ENCODE assay signal across 29 cellular contexts in genomic region chr17:39696731-39697130, GRCh38. TPM values are rescaled to one million over a fixed set of nuclear protein-coding genes. Genes with fewer than 3 reads are reported as not detected.
"Had no signal": no experiment of that assay in that cellular context is flagged by ENCODE, and none has a peak within 500 bp of the region (broad histone marks: within the 10 kb centered on the region; RNA-seq: fewer than 3 reads in every experiment).

No MANE protein-coding gene starts in this region.

- H3K27me3 ChIP-seq: right atrium auricular region, testis, upper lobe of left lung had no signal

- H3K9ac ChIP-seq: parathyroid adenoma had no signal

- H3K4me3 ChIP-seq: esophagus squamous epithelium, heart right ventricle, right atrium auricular region, testis, upper lobe of left lung had no signal

- ATAC-seq: heart right ventricle, left cardiac atrium, left ventricle myocardium superior had no signal

- H3K36me3 ChIP-seq: esophagus squamous epithelium, heart right ventricle, right atrium auricular region, upper lobe of left lung had no signal

- FAIRE-seq: colon, endometrium, islet of Langerhans had no signal

- H3K9me3 Mint-ChIP-seq: activated B cell treated with CpG ODN at 0.5 μM for 24 hours, nephron progenitor cell had no signal

- DNase-seq: activated B cell treated with CpG ODN at 0.5 μM for 24 hours; activated CD4-positive, alpha-beta T cell treated with anti-CD3 and anti-CD28 coated beads, Interleukin-2, amount 50 U/mL, for 4 hours; activated effector memory CD4-positive, alpha-beta T cell treated with Interleukin-2 at 50 U/mL for 16 hours; activated naive CD4-positive, alpha-beta T cell treated with Interleukin-2 at 50 U/mL for 16 hours; activated T-cell treated with anti-CD3 and anti-CD28 coated beads for 4 hours; anterior cingulate cortex; dermis blood vessel endothelial cell; effector CD4-positive, alpha-beta T cell; esophagus squamous epithelium; heart right ventricle; left cardiac atrium; left ventricle myocardium superior; occipital lobe; stimulated activated CD4-positive, alpha-beta T cell treated with anti-CD3 and anti-CD28 coated beads, Interleukin-15, amount 100 ng/mL, for 24 hours; stimulated activated CD4-positive, alpha-beta T cell treated with anti-CD3 and anti-CD28 coated beads, Interleukin-2, amount 100 ng/mL, for 24 hours; stimulated activated naive CD4-positive, alpha-beta T cell; T-helper 2 cell; testis; upper lobe of left lung had no signal

- H2AFZ ChIP-seq: parathyroid adenoma had no signal

- H3K79me2 ChIP-seq: parathyroid adenoma had no signal

- H3K9me3 ChIP-seq: esophagus squamous epithelium, heart right ventricle, right atrium auricular region, testis, upper lobe of left lung had no signal

- H3K27ac ChIP-seq: epithelial cell of prostate, esophagus squamous epithelium, heart right ventricle, parathyroid adenoma, right atrium auricular region, testis, upper lobe of left lung had no signal

- H3K4me3 Mint-ChIP-seq: activated B cell treated with CpG ODN at 0.5 μM for 24 hours; activated naive CD8-positive, alpha-beta T cell; nephron progenitor cell had no signal

- H3K27ac Mint-ChIP-seq: activated B cell treated with CpG ODN at 0.5 μM for 24 hours; activated naive CD8-positive, alpha-beta T cell; nephron progenitor cell had no signal

RNA-seq across cellular contexts. Expression of gene PNMT, which starts 28.5 kb away (rescaled TPM):
- total RNA-seq: activated B cell treated with CpG ODN at 0.5 μM for 24 hours, glomerular endothelial cell, pulmonary artery endothelial cell had no signal
